In the genomic region with DNA sequence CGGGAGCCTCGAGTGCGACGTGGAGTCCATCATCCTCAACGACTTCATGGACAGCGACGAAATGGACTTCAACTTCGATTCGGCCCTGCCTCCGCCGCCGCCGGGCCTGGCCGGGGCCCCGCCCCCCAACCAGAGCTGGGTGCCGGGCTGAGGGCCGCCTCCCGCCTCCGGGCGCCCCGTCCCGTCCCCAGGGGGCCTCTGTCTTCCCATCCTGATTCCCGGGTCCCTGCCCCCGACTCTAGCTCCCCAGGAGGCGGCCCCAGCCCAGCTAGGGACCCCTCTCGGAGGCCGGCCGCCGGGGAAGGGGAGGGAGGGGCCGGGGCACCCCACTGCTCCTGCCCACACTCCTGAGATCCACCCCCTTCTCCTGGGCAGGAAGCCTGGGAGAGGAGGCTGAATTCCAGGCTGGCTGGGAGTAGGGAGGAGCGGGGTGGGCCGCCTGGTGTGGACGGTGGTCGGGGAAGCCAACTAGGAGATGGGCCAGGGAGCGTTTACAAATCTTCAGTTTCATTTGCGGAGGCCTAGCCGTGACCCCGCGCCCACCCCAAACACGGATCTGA, we compare ENCODE assay signal across 8 cellular contexts. TPM values are rescaled to one million over a fixed set of nuclear protein-coding genes. Genes with fewer than 3 reads are reported as not detected.
DNase-seq lines count a peak whose midpoint lies in the region; ATAC-seq and TF ChIP-seq lines count a peak whose summit lies in the region.

No MANE protein-coding gene starts in this region.

- DNase-seq in HuH-7 (ENCODE audit: low spot score) (peak; percentile 66), choroid plexus epithelial cell (ENCODE audit: low read depth) (no peak), mesenchymal stem cell (peak; percentile 69), cerebellum (ENCODE audit: low spot score) (no peak), GM13977 (ENCODE audit: low spot score) (no peak)
- no peak for DNase-seq in stimulated activated CD4-positive, alpha-beta T cell treated with anti-CD3 and anti-CD28 coated beads, Interleukin-15, amount 100 ng/mL, for 24 hours

- H3K14ac ChIP-seq in mesenchymal stem cell (ENCODE audit: low read length in 2 of 2) = no peak overlapping the region

- H3K27ac ChIP-seq in 22Rv1 = peak overlapping the region; percentile 40; the same call in 1 of the 2 replicates
- H3K27ac ChIP-seq in mesenchymal stem cell (ENCODE audit: low read length, poor library complexity, severe bottlenecking) = no peak overlapping the region

- peaks cover 44 to 82% of the 10 kb centered on the region in 2 experiments for H3K27me3 ChIP-seq in mesenchymal stem cell (ENCODE audit: control insufficient read depth in 1 of 2, insufficient read depth in 1 of 2, low read length in 2 of 2)

- WGBS in mesenchymal stem cell = 3% methylated on average over 32 of the region's 40 CpGs

- TF ChIP-seq CTCF in 22Rv1 (IDR thresholded peaks at IDR 0.05) = no peak
- TF ChIP-seq CTCF in choroid plexus epithelial cell (conservative IDR thresholded peaks at IDR 0.05; ENCODE audit: low read depth, low read length) = no peak
- TF ChIP-seq CTCF in GM13977 (IDR thresholded peaks at IDR 0.05; ENCODE audit: extremely low read depth, insufficient read depth, missing control alignments) = no peak

- H2AK5ac ChIP-seq in mesenchymal stem cell (ENCODE audit: low read length, severe bottlenecking) = no peak overlapping the region

- H3K36me3 ChIP-seq in mesenchymal stem cell (ENCODE audit: control insufficient read depth in 1 of 2, insufficient read depth in 2 of 2, low read depth in 1 of 2, low read length in 2 of 2) = peaks cover 0 to 7% of the 10 kb centered on the region in 2 experiments

- peak overlapping the region; percentile 39 for H2AFZ ChIP-seq in mesenchymal stem cell (ENCODE audit: low read depth, low read length)

- H3K4me1 ChIP-seq in mesenchymal stem cell (ENCODE audit: control insufficient read depth, insufficient read depth, low read depth, low read length) = peaks cover 24% of the 10 kb centered on the region

- H2BK120ac ChIP-seq in mesenchymal stem cell (ENCODE audit: low read depth, low read length) = peak overlapping the region; percentile 77

- H3K23ac ChIP-seq in mesenchymal stem cell (ENCODE audit: low read length in 2 of 2) = peak overlapping the region in 1 of 2 experiments; percentile 25

- in situ Hi-C loops in GM13977 (cut with MboI; ENCODE audit: low pct_unique_long_range_greater_than_20kb, low sequenced_read_pairs, unreplicated experiment) = no loop called here

- peak overlapping the region; percentile 29 for H4K91ac ChIP-seq in mesenchymal stem cell (ENCODE audit: low read length)

- peak overlapping the region; percentile 91 for H2BK15ac ChIP-seq in mesenchymal stem cell (ENCODE audit: low read depth, poor library complexity, severe bottlenecking)

- no peak overlapping the region for H2BK5ac ChIP-seq in mesenchymal stem cell (ENCODE audit: low read depth, low read length, poor library complexity, severe bottlenecking)

- H3K4ac ChIP-seq in mesenchymal stem cell (ENCODE audit: low read depth in 1 of 2, low read length in 2 of 2) = peak overlapping the region; percentile 80 to 92

- peak overlapping the region; percentile 34 for H3K4me3 ChIP-seq in choroid plexus epithelial cell (ENCODE audit: low read depth, low read length)
- H3K4me3 ChIP-seq in mesenchymal stem cell (ENCODE audit: insufficient read depth in 1 of 2, low read depth in 1 of 2, low read length in 2 of 2) = peak overlapping the region; percentile 55 to 67

- H3K18ac ChIP-seq in mesenchymal stem cell (ENCODE audit: low read depth in 1 of 2, low read length in 2 of 2) = peak overlapping the region; percentile 91 to 94

- peak overlapping the region in 1 of 2 experiments; percentile 26 for H2BK12ac ChIP-seq in mesenchymal stem cell (ENCODE audit: low read length in 2 of 2)

- H4K8ac ChIP-seq in mesenchymal stem cell (ENCODE audit: low read length) = peak overlapping the region; percentile 67

- ATAC-seq in GM19452 (IDR thresholded peaks at IDR 0.05; ENCODE audit: unreplicated experiment) = no peak

- H3K79me1 ChIP-seq in mesenchymal stem cell (replicated peaks; ENCODE audit: low read length, poor library complexity, severe bottlenecking) = no peaks in the 10 kb centered on the region

- no peaks in the 10 kb centered on the region for H3K9me3 ChIP-seq in mesenchymal stem cell (ENCODE audit: control insufficient read depth, low read length)

- H3K9ac ChIP-seq in mesenchymal stem cell (ENCODE audit: low read length) = no peak overlapping the region

- peak overlapping the region; percentile 84 for H3K4me2 ChIP-seq in mesenchymal stem cell (ENCODE audit: low read length, poor library complexity, severe bottlenecking)

RNA-seq across cellular contexts. Expression of a gene that starts 21.4 kb away (rescaled TPM):
- polyA plus RNA-seq in mesenchymal stem cell (2013, experiment 1 of 2) = 0.59 TPM
- polyA plus RNA-seq in mesenchymal stem cell (2013, experiment 2 of 2) = 0.71 TPM
- 1.3 TPM for total RNA-seq in cerebellum

Comparison
In these comparisons a context has a peak if more than half of its experiments do, and no peak if none do; other contexts are left out.
1. DNase-seq: peak in HuH-7 (single experiment) and mesenchymal stem cell (single experiment); none in choroid plexus epithelial cell (single experiment), cerebellum (single experiment), stimulated activated CD4-positive, alpha-beta T cell treated with anti-CD3 and anti-CD28 coated beads, Interleukin-15, amount 100 ng/mL, for 24 hours (single experiment) and GM13977 (single experiment).